ENCODE assay signal across 14 cellular contexts in genomic region chr2:230227216-230227615, GRCh38. TPM values are rescaled to one million over a fixed set of nuclear protein-coding genes. Genes with fewer than 3 reads are reported as not detected.
A peak's percentile ranks its signal among the peaks of the same experiment; 100 is the strongest.
DNase-seq lines count a peak whose midpoint lies in the region; ATAC-seq and TF ChIP-seq lines count a peak whose summit lies in the region.
"Had no signal": no experiment of that assay in that cellular context is flagged by ENCODE, and none has a peak within 500 bp of the region (broad histone marks: within the 10 kb centered on the region; RNA-seq: fewer than 3 reads in every experiment).

No MANE protein-coding gene starts in this region.

- H2BK12ac ChIP-seq in mesenchymal stem cell (ENCODE audit: low read length in 2 of 2) = no peak overlapping the region

- peak overlapping the region; percentile 83 to 97 (median 90) for H3K4me3 Mint-ChIP-seq in CD4-positive, alpha-beta memory T cell
- peak overlapping the region; percentile 92 for H3K4me3 Mint-ChIP-seq in activated B cell treated with CpG ODN at 0.5 μM for 24 hours

- intact Hi-C loops in CD4-positive, alpha-beta memory T cell (cut with micrococcal nuclease) = loop anchor here (2.0 to 5.0 kb wide), 5 partner anchors 28 to 830 kb away; partner anchors contain the start of genes CAB39, FBXO36, PSMD1 and SP100
- intact Hi-C loops in activated B cell treated with CpG ODN at 0.5 μM for 24 hours (cut with micrococcal nuclease) = loop anchor here (2.0 to 5.0 kb wide), 4 partner anchors 220 to 486 kb away; partner anchors contain the start of gene CAB39

- no peak overlapping the region for H3K9ac ChIP-seq in mesenchymal stem cell (ENCODE audit: low read length)
- H3K9ac ChIP-seq: BLaER1 had no signal

- no peaks in the 10 kb centered on the region for H3K79me1 ChIP-seq in mesenchymal stem cell (replicated peaks; ENCODE audit: low read length, poor library complexity, severe bottlenecking)

- H3K18ac ChIP-seq in mesenchymal stem cell (ENCODE audit: low read depth in 1 of 2, low read length in 2 of 2) = no peak overlapping the region

- peaks cover 0 to 19% (median 14%) of the 10 kb centered on the region in 8 donors for H3K9me3 Mint-ChIP-seq in CD4-positive, alpha-beta memory T cell
- peaks cover 8% of the 10 kb centered on the region for H3K9me3 Mint-ChIP-seq in activated B cell treated with CpG ODN at 0.5 μM for 24 hours

- H3K4me1 ChIP-seq in CD4-positive, alpha-beta memory T cell (ENCODE audit: insufficient read depth, low read length) = peaks cover 72% of the 10 kb centered on the region
- peaks cover 2% of the 10 kb centered on the region for H3K4me1 ChIP-seq in mesenchymal stem cell (ENCODE audit: control insufficient read depth, insufficient read depth, low read depth, low read length)
- H3K4me1 ChIP-seq: BLaER1, pancreas had no signal

- no peak overlapping the region for H3K4ac ChIP-seq in mesenchymal stem cell (ENCODE audit: low read depth in 1 of 2, low read length in 2 of 2)

- no peak overlapping the region for H4K8ac ChIP-seq in mesenchymal stem cell (ENCODE audit: low read length)

- DNase-seq in CD4-positive, alpha-beta memory T cell = peak in 1 of 5 donors; percentile 41
- DNase-seq in activated B cell treated with CpG ODN at 0.5 μM for 24 hours = no peak
- no peak for DNase-seq in mesenchymal stem cell
- DNase-seq in OCI-M2 (lab: John Stamatoyannopoulos, UW; ENCODE audit: unreplicated experiment) = no peak
- DNase-seq in hepatic stellate cell (ENCODE audit: low spot score) = no peak
- DNase-seq: DMS79 treated with DMSO at 0.1 percent for 48 hours, KBM-7, NCI-H1417, pancreas, SHP77 treated with DMSO at 0.1 percent for 48 hours had no signal

- WGBS in mesenchymal stem cell = 94% methylated on average over 2 of the region's 3 CpGs

- H2BK15ac ChIP-seq in mesenchymal stem cell (ENCODE audit: low read depth, poor library complexity, severe bottlenecking) = no peak overlapping the region

- no peak overlapping the region for H3K23ac ChIP-seq in mesenchymal stem cell (ENCODE audit: low read length in 2 of 2)

- peaks cover 0 to 9% of the 10 kb centered on the region in 2 donors for H3K9me3 ChIP-seq in CD4-positive, alpha-beta memory T cell (ENCODE audit: control insufficient read depth in 1 of 2, low read length in 2 of 2)
- peaks cover 13% of the 10 kb centered on the region for H3K9me3 ChIP-seq in mesenchymal stem cell (ENCODE audit: control insufficient read depth, low read length)
- H3K9me3 ChIP-seq: pancreas had no signal

- H2BK120ac ChIP-seq in mesenchymal stem cell (ENCODE audit: low read depth, low read length) = no peak overlapping the region

- no peaks in the 10 kb centered on the region for H3K27me3 Mint-ChIP-seq in CD4-positive, alpha-beta memory T cell
- H3K27me3 Mint-ChIP-seq in activated B cell treated with CpG ODN at 0.5 μM for 24 hours = no peaks in the 10 kb centered on the region

- no peak overlapping the region for H3K14ac ChIP-seq in mesenchymal stem cell (ENCODE audit: low read length in 2 of 2)

- H2AK5ac ChIP-seq in mesenchymal stem cell (ENCODE audit: low read length, severe bottlenecking) = peak overlapping the region; percentile 53

- no peak for TF ChIP-seq CTCF in activated B cell treated with CpG ODN at 0.5 μM for 24 hours (IDR thresholded peaks at IDR 0.05)

- H2BK5ac ChIP-seq in mesenchymal stem cell (ENCODE audit: low read depth, low read length, poor library complexity, severe bottlenecking) = no peak overlapping the region

- POLR2A ChIA-PET in CD4-positive, alpha-beta memory T cell (lab: Charles Lee; ENCODE audit: partially characterized antibody) = interaction anchor here (0.6 to 4.9 kb wide), 8 partner anchors 8 to 375 kb away, joined by 3 to 29 read pairs (median 4); partner anchors contain the start of genes SP110 and SP140L
- POLR2A ChIA-PET in activated B cell treated with CpG ODN at 0.5 μM for 24 hours (lab: Charles Lee) = interaction anchor here (0.7 to 12.2 kb wide), 12 partner anchors 9 to 160 kb away, joined by 3 to 268 read pairs (median 7); partner anchors contain the start of genes SP110 and SP140L

- no peak overlapping the region for H2AFZ ChIP-seq in mesenchymal stem cell (ENCODE audit: low read depth, low read length)

- CTCF ChIA-PET in CD4-positive, alpha-beta memory T cell (lab: Charles Lee; ENCODE audit: partially characterized antibody) = interaction anchor here (1.4 to 1.5 kb wide), 2 partner anchors 28 to 67 kb away, joined by 4 read pairs; no protein-coding TSS in a partner anchor
- CTCF ChIA-PET in activated B cell treated with CpG ODN at 0.5 μM for 24 hours (lab: Charles Lee) = interaction anchor here (1.3 kb wide), 2 partner anchors 22 to 25 kb away, joined by 3 to 10 read pairs; no protein-coding TSS in a partner anchor

- no peak for ATAC-seq in activated B cell treated with CpG ODN at 0.5 μM for 24 hours (ENCODE audit: low read depth)
- no peak for ATAC-seq in HG03457 (IDR thresholded peaks at IDR 0.05; ENCODE audit: unreplicated experiment)
- ATAC-seq: pancreas had no signal

- peak overlapping the region; percentile 34 to 42 for H3K4me3 ChIP-seq in CD4-positive, alpha-beta memory T cell (ENCODE audit: low read length in 2 of 2)
- H3K4me3 ChIP-seq in GM08714 (ENCODE audit: low read length) (peak overlapping the region; percentile 61), mesenchymal stem cell (ENCODE audit: insufficient read depth in 1 of 2, low read depth in 1 of 2, low read length in 2 of 2) (no peak overlapping the region)
- H3K4me3 ChIP-seq: BLaER1, pancreas, smooth muscle cell had no signal

- H3K36me3 Mint-ChIP-seq in CD4-positive, alpha-beta memory T cell = peaks cover 26 to 40% of the 10 kb centered on the region in 2 donors
- H3K36me3 Mint-ChIP-seq in activated B cell treated with CpG ODN at 0.5 μM for 24 hours (ENCODE audit: low read depth) = peaks cover 50% of the 10 kb centered on the region

- H3K27me3 ChIP-seq in CD4-positive, alpha-beta memory T cell (ENCODE audit: insufficient read depth, low read length) = no peaks in the 10 kb centered on the region
- H3K27me3 ChIP-seq in mesenchymal stem cell (ENCODE audit: control insufficient read depth in 1 of 2, insufficient read depth in 1 of 2, low read length in 2 of 2) = no peaks in the 10 kb centered on the region
- H3K27me3 ChIP-seq: BLaER1, pancreas had no signal

- no peak overlapping the region for H4K91ac ChIP-seq in mesenchymal stem cell (ENCODE audit: low read length)

- H3K27ac Mint-ChIP-seq in CD4-positive, alpha-beta memory T cell = peak overlapping the region; percentile 88 to 98 (median 94)
- H3K27ac Mint-ChIP-seq in activated B cell treated with CpG ODN at 0.5 μM for 24 hours = peak overlapping the region; percentile 98

- H3K27ac ChIP-seq in CD4-positive, alpha-beta memory T cell (ENCODE audit: low read depth, low read length) = peak overlapping the region; percentile 79
- H3K27ac ChIP-seq in mesenchymal stem cell (ENCODE audit: low read length, poor library complexity, severe bottlenecking) = no peak overlapping the region
- H3K27ac ChIP-seq: BLaER1, pancreas had no signal

- H3K4me2 ChIP-seq in mesenchymal stem cell (ENCODE audit: low read length, poor library complexity, severe bottlenecking) = no peak overlapping the region
- H3K4me2 ChIP-seq: BLaER1, smooth muscle cell had no signal

- H3K4me1 Mint-ChIP-seq in CD4-positive, alpha-beta memory T cell = peaks cover 56 to 88% (median 67%) of the 10 kb centered on the region in 4 donors
- peaks cover 89% of the 10 kb centered on the region for H3K4me1 Mint-ChIP-seq in activated B cell treated with CpG ODN at 0.5 μM for 24 hours

- H3K36me3 ChIP-seq in CD4-positive, alpha-beta memory T cell (ENCODE audit: insufficient read depth, low read length) = no peaks in the 10 kb centered on the region
- H3K36me3 ChIP-seq in mesenchymal stem cell (ENCODE audit: control insufficient read depth in 1 of 2, insufficient read depth in 2 of 2, low read depth in 1 of 2, low read length in 2 of 2) = no peaks in the 10 kb centered on the region
- H3K36me3 ChIP-seq: BLaER1, pancreas had no signal

RNA-seq across cellular contexts. Expression of gene SP140, which starts 1.7 kb away (rescaled TPM):
- 10 to 100 TPM; 70.8 to 79.3 TPM for total RNA-seq in CD4-positive, alpha-beta memory T cell
- polyA plus RNA-seq in CD4-positive, alpha-beta memory T cell = 10 to 100 TPM; 18.0 to 34.2 TPM
- 295 and 330 TPM in 2 replicates for total RNA-seq in activated B cell treated with CpG ODN at 0.5 μM for 24 hours
- polyA plus RNA-seq in mesenchymal stem cell (2013, experiment 1 of 2) = 3.0 TPM
- polyA plus RNA-seq in mesenchymal stem cell (2013, experiment 2 of 2) = 3.6 TPM
- polyA plus RNA-seq: smooth muscle cell had no signal

RNA-seq across cellular contexts. Expression of gene SP110, which starts 7.4 kb away (rescaled TPM):
- 100 to 1,000 TPM; 108 to 123 TPM for total RNA-seq in CD4-positive, alpha-beta memory T cell
- polyA plus RNA-seq in CD4-positive, alpha-beta memory T cell = 10 to 100 TPM; 49.8 to 99.2 TPM
- total RNA-seq in activated B cell treated with CpG ODN at 0.5 μM for 24 hours = 139 and 147 TPM in 2 replicates
- 33.3 TPM for polyA plus RNA-seq in mesenchymal stem cell (2013, experiment 1 of 2)
- polyA plus RNA-seq in mesenchymal stem cell (2013, experiment 2 of 2) = 32.2 TPM

Comparison
In these comparisons a context has a peak if more than half of its experiments do, and no peak if none do; other contexts are left out.
1. H3K4me3 ChIP-seq: peak in CD4-positive, alpha-beta memory T cell (2 of 2) and GM08714 (single experiment); none in mesenchymal stem cell (0 of 2).